ENCODE assay signal across 7 cellular contexts in genomic region chr20:48127964-48128363, GRCh38.
DNase-seq lines count a peak whose midpoint lies in the region; ATAC-seq and TF ChIP-seq lines count a peak whose summit lies in the region.
"Not testable (repeated sequence)": the region's sequence is repeated elsewhere in the genome, so short reads cannot be mapped to it uniquely, and the experiment has no call there.

No MANE protein-coding gene starts in this region.

- not testable (repeated sequence) for H3K27me3 ChIP-seq in RWPE2 (ENCODE audit: insufficient read depth, poor library complexity, severe bottlenecking)

- H3K9me3 Mint-ChIP-seq in nephron: not testable (repeated sequence)

- DNase-seq in DMS 273 (lab: John Stamatoyannopoulos, UW; ENCODE audit: unreplicated experiment) (peak; percentile 44), GM04504 (ENCODE audit: low read depth) (peak; percentile 42), NCI-H2171 treated with DMSO at 0.1 percent for 48 hours (lab: John Stamatoyannopoulos, UW) (peak; percentile 49), epithelial cell of prostate (ENCODE audit: low read depth, low spot score) (peak; percentile 59), fibroblast of the aortic adventitia (ENCODE audit: low read depth) (peak; percentile 40)
- DNase-seq in RWPE2 (ENCODE audit: low spot score): not testable (repeated sequence)

- H3K27ac Mint-ChIP-seq in nephron: peak overlapping the region in 2 of 3 experiments; percentile 57 to 91

- H3K36me3 ChIP-seq in RWPE2 (ENCODE audit: low read depth): not testable (repeated sequence)

- not testable (repeated sequence) for H3K36me3 Mint-ChIP-seq in nephron (ENCODE audit: low read depth)

- H3K4me1 Mint-ChIP-seq in nephron: peaks cover 46% of the 10 kb centered on the region

- not testable (repeated sequence) for H3K9me3 ChIP-seq in RWPE2 (ENCODE audit: severe bottlenecking)

- H3K4me3 Mint-ChIP-seq in nephron: not testable (repeated sequence)

- not testable (repeated sequence) for H3K27me3 Mint-ChIP-seq in nephron (ENCODE audit: low read depth)

- not testable (repeated sequence) for H3K4me1 ChIP-seq in RWPE2 (ENCODE audit: insufficient read depth, poor library complexity, severe bottlenecking)

- ATAC-seq in RWPE2 (ENCODE audit: low read depth): peak; percentile 60

- not testable (repeated sequence) for TF ChIP-seq CTCF in RWPE2 (IDR thresholded peaks at IDR 0.05; ENCODE audit: poor library complexity, severe bottlenecking); fibroblast of the aortic adventitia (IDR thresholded peaks at IDR 0.05; ENCODE audit: insufficient read depth, low read length); nephron (IDR thresholded peaks at IDR 0.05; ENCODE audit: unreplicated experiment in 3 of 3)

- not testable (repeated sequence) for H3K4me3 ChIP-seq in RWPE2 (ENCODE audit: severe bottlenecking); fibroblast of the aortic adventitia (ENCODE audit: low read depth, low read length)

- H3K27ac ChIP-seq in RWPE2 (ENCODE audit: poor library complexity, severe bottlenecking) (peak overlapping the region; percentile 18), epithelial cell of prostate (peak overlapping the region; percentile 41)
